In the genomic region with DNA sequence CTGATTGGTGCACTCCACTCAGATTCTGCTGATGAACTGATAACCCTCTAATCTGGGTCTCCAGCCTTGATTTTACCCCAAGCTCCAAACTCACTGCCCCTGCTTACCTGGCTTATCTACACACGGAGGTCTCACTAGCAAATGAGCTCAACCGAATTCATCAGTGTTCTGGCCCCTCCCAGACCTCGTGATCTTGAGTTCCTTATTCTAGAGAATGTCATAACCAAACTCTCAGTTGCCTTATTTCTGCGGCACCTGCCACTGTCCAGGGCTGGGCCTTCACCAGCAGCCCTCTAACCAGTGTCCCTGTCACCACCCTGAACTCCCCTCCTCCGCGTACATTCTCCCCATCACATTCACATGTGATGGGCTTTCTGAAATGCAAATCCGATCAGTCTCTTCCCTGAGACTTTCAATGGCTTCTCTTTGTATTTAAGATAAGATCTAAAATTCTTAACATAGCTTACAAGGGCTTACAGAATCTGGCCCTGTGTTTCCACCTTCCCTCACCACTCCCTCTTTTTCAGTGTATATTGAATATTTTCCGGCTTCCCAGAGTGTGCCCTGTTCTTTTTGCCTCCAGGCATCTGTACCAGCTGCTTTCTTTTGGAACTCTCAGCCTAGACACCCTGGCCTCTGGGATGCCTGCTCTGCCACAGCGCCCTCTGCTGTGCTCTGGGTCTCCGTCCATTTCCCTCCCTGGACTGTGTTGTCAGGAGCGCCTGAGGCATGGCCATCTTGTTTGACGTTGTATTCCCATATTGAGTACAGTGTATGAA, we compare ENCODE assay signal across 8 cellular contexts. TPM values are rescaled to one million over a fixed set of nuclear protein-coding genes. Genes with fewer than 3 reads are reported as not detected.
DNase-seq lines count a peak whose midpoint lies in the region; ATAC-seq and TF ChIP-seq lines count a peak whose summit lies in the region.

No MANE protein-coding gene starts in this region.

- CTCF ChIA-PET in PC-3 (lab: Charles Lee), result no interaction called here

- POLR2A ChIA-PET in PC-3 (lab: Charles Lee; ENCODE audit: unreplicated experiment), result interaction anchor here (0.6 kb wide), 1 partner anchor 146 kb away, joined by 4 read pairs; the partner anchor contains the start of gene NEMP2

- BruUV-seq in PC-3 (replicated peaks; lab: Mats Ljungman, UMichigan), result no TSS peak

- H2AFZ ChIP-seq in PC-3 (ENCODE audit: low read length) (no peak overlapping the region), smooth muscle cell (ENCODE audit: low read depth) (no peak overlapping the region)

- H3K9ac ChIP-seq in PC-3 (ENCODE audit: low read length) (no peak overlapping the region), smooth muscle cell (ENCODE audit: low read depth) (no peak overlapping the region)

- 43% methylated on average over 12 of the region's 12 CpGs for WGBS in smooth muscle cell (ENCODE audit: low lambda C conversion rate)

- H3K27me3 ChIP-seq in BE2C (no peaks in the 10 kb centered on the region), PC-3 (ENCODE audit: low read length) (no peaks in the 10 kb centered on the region), left ventricle myocardium inferior (ENCODE audit: low read depth) (no peaks in the 10 kb centered on the region), smooth muscle cell (ENCODE audit: low read depth) (no peaks in the 10 kb centered on the region)

- H3K4me2 ChIP-seq in PC-3 (ENCODE audit: low read length) (no peak overlapping the region), smooth muscle cell (peak overlapping the region; percentile 43)

- peaks cover 23% of the 10 kb centered on the region for H3K4me1 ChIP-seq in BE2C
- peaks cover 8% of the 10 kb centered on the region for H3K4me1 ChIP-seq in PC-3 (ENCODE audit: insufficient read depth, low read length)
- H3K4me1 ChIP-seq in left ventricle myocardium inferior, result peaks cover 67% of the 10 kb centered on the region
- H3K4me1 ChIP-seq in smooth muscle cell (ENCODE audit: low read depth), result peaks cover 10% of the 10 kb centered on the region

- H3K27ac ChIP-seq in PC-3 (ENCODE audit: low read length) (no peak overlapping the region), left ventricle myocardium inferior (replicated peaks) (peak overlapping the region; percentile 6), smooth muscle cell (ENCODE audit: low read depth) (peak overlapping the region; percentile 63)

- H3K36me3 ChIP-seq in BE2C, result peaks cover 6% of the 10 kb centered on the region
- H3K36me3 ChIP-seq in PC-3 (ENCODE audit: low read depth, low read length), result no peaks in the 10 kb centered on the region; the same call in none of the 2 replicates
- peaks cover 20% of the 10 kb centered on the region for H3K36me3 ChIP-seq in left ventricle myocardium inferior
- no peaks in the 10 kb centered on the region for H3K36me3 ChIP-seq in smooth muscle cell (ENCODE audit: low read depth)

- H3K79me2 ChIP-seq in PC-3 (ENCODE audit: low read length) (no peaks in the 10 kb centered on the region), smooth muscle cell (ENCODE audit: low read depth) (peaks cover 11% of the 10 kb centered on the region)

- peak; percentile 83 for TF ChIP-seq CTCF in BE2C (IDR thresholded peaks at IDR 0.05; ENCODE audit: low read depth, low read length)
- TF ChIP-seq CTCF in PC-3 (conservative IDR thresholded peaks at IDR 0.05; ENCODE audit: low read depth, low read length), result peak; percentile 68
- TF ChIP-seq CTCF in left ventricle myocardium inferior (IDR thresholded peaks at IDR 0.05; ENCODE audit: borderline replicate concordance), result peak; percentile 62
- TF ChIP-seq CTCF in smooth muscle cell (IDR thresholded peaks at IDR 0.05; ENCODE audit: borderline replicate concordance, insufficient read depth, poor library complexity, severe bottlenecking), result peak; percentile 51

- intact Hi-C loops in PC-3 (cut with micrococcal nuclease) (no loop called here), left ventricle myocardium inferior (cut with micrococcal nuclease) (no loop called here)

- peak; percentile 78 for DNase-seq in BE2C
- DNase-seq in PC-3, result peak; percentile 41
- DNase-seq in activated gamma-delta T cell treated with anti-CD3 and anti-CD28 coated beads, Interleukin-2, amount 50 U/mL, for 16 hours (ENCODE audit: low read depth), result peak; percentile 36
- peak; percentile 18 for DNase-seq in left ventricle myocardium inferior
- DNase-seq in smooth muscle cell (lab: John Stamatoyannopoulos, UW; ENCODE audit: unreplicated experiment), result no peak
- no peak for DNase-seq in NCI-H510A treated with DMSO at 0.1 percent for 48 hours (lab: John Stamatoyannopoulos, UW)

- H4K20me1 ChIP-seq in PC-3 (ENCODE audit: low read length) (no peaks in the 10 kb centered on the region), smooth muscle cell (ENCODE audit: low read depth) (peaks cover 3% of the 10 kb centered on the region)

- no peaks in the 10 kb centered on the region for H3K9me3 ChIP-seq in BE2C
- H3K9me3 ChIP-seq in PC-3 (ENCODE audit: low read length), result no peaks in the 10 kb centered on the region
- H3K9me3 ChIP-seq in left ventricle myocardium inferior (replicated peaks), result no peaks in the 10 kb centered on the region
- H3K9me3 ChIP-seq in smooth muscle cell (replicated peaks; ENCODE audit: low read depth), result no peaks in the 10 kb centered on the region

- no peaks in the 10 kb centered on the region for H3K9me2 ChIP-seq in PC-3 (replicated peaks; ENCODE audit: low read length)

- no peak overlapping the region for H3K4me3 ChIP-seq in BE2C (ENCODE audit: low read depth, low read length)
- H3K4me3 ChIP-seq in PC-3 (ENCODE audit: low read length), result no peak overlapping the region
- no peak overlapping the region for H3K4me3 ChIP-seq in left ventricle myocardium inferior
- H3K4me3 ChIP-seq in smooth muscle cell, result no peak overlapping the region

- H3F3A ChIP-seq in PC-3 (ENCODE audit: low read length, unreplicated experiment), result no peaks in the 10 kb centered on the region
- peaks cover 3% of the 10 kb centered on the region for H3F3A ChIP-seq in smooth muscle cell (ENCODE audit: low read depth)

- ATAC-seq in GM18873 (IDR thresholded peaks at IDR 0.05; ENCODE audit: low FRiP score, unreplicated experiment), result peak; percentile 49
- ATAC-seq in HG03060 (IDR thresholded peaks at IDR 0.05; ENCODE audit: low read depth, unreplicated experiment), result peak; percentile 26
- peak; percentile 45; the same call in 1 of the 2 replicates for ATAC-seq in PC-3

RNA-seq across cellular contexts. Expression of gene NAB1, which starts 31.1 kb away (rescaled TPM):
- 22.4 TPM for polyA plus RNA-seq in BE2C (2012; ENCODE audit: insufficient read depth, insufficient read length, low read depth)
- total RNA-seq in PC-3 (2014; rRNA removed), result 23.1 and 23.6 TPM in 2 replicates
- 30.2 TPM for total RNA-seq in left ventricle myocardium inferior
- 31.4 and 42.5 TPM in 2 replicates for total RNA-seq in smooth muscle cell
- 4.4 and 4.5 TPM in 2 replicates for polyA plus RNA-seq in smooth muscle cell

Comparison
In these comparisons a context has a peak if more than half of its experiments do, and no peak if none do; other contexts are left out.
1. DNase-seq: peak in BE2C (single experiment), PC-3 (single experiment), activated gamma-delta T cell treated with anti-CD3 and anti-CD28 coated beads, Interleukin-2, amount 50 U/mL, for 16 hours (single experiment) and left ventricle myocardium inferior (single experiment); none in smooth muscle cell (single experiment) and NCI-H510A treated with DMSO at 0.1 percent for 48 hours (single experiment).
2. Peak in every context shown above with its lines, with median percentiles within 50 percentile points of each other: CTCF ChIP-seq and ATAC-seq.